In genomic region chr1:223845810-223846667, GRCh38 we compare ENCODE assay signal across 8 cellular contexts. TPM values are rescaled to one million over a fixed set of nuclear protein-coding genes. Genes with fewer than 3 reads are reported as not detected.
DNase-seq lines count a peak whose midpoint lies in the region; ATAC-seq and TF ChIP-seq lines count a peak whose summit lies in the region.

A gene with protein sequence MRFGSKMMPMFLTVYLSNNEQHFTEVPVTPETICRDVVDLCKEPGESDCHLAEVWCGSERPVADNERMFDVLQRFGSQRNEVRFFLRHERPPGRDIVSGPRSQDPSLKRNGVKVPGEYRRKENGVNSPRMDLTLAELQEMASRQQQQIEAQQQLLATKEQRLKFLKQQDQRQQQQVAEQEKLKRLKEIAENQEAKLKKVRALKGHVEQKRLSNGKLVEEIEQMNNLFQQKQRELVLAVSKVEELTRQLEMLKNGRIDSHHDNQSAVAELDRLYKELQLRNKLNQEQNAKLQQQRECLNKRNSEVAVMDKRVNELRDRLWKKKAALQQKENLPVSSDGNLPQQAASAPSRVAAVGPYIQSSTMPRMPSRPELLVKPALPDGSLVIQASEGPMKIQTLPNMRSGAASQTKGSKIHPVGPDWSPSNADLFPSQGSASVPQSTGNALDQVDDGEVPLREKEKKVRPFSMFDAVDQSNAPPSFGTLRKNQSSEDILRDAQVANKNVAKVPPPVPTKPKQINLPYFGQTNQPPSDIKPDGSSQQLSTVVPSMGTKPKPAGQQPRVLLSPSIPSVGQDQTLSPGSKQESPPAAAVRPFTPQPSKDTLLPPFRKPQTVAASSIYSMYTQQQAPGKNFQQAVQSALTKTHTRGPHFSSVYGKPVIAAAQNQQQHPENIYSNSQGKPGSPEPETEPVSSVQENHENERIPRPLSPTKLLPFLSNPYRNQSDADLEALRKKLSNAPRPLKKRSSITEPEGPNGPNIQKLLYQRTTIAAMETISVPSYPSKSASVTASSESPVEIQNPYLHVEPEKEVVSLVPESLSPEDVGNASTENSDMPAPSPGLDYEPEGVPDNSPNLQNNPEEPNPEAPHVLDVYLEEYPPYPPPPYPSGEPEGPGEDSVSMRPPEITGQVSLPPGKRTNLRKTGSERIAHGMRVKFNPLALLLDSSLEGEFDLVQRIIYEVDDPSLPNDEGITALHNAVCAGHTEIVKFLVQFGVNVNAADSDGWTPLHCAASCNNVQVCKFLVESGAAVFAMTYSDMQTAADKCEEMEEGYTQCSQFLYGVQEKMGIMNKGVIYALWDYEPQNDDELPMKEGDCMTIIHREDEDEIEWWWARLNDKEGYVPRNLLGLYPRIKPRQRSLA (minus strand): TSS chr1:223845947. CDS start chr1:223845680, 267 bp downstream.

- H3K4me3 ChIP-seq in right atrium auricular region: peak within 1 kb of the TSS; percentile 84 to 91
- peak within 1 kb of the TSS; percentile 64 to 100 for H3K4me3 ChIP-seq in vagina

- H3K27me3 ChIP-seq in right atrium auricular region: no peaks in the 10 kb centered on the region
- no peaks in the 10 kb centered on the region for H3K27me3 ChIP-seq in vagina

- H3K36me3 ChIP-seq in right atrium auricular region: no peaks in the 10 kb centered on the region
- H3K36me3 ChIP-seq in vagina: no peaks in the 10 kb centered on the region

- TF ChIP-seq POLR2A in vagina (IDR thresholded peaks at IDR 0.05): peak in 1 of 2 donors; percentile 88

- peak within 1 kb of the TSS; percentile 98 for H3K27ac ChIP-seq in angular gyrus (ENCODE audit: low read depth, low read length)
- H3K27ac ChIP-seq in right atrium auricular region: peak within 1 kb of the TSS; percentile 99
- peak within 1 kb of the TSS; percentile 98 for H3K27ac ChIP-seq in vagina

- TF ChIP-seq CTCF in right atrium auricular region (IDR thresholded peaks at IDR 0.05): peak; percentile 47 to 88
- peak; percentile 8 to 75 (median 50) for TF ChIP-seq CTCF in vagina (IDR thresholded peaks at IDR 0.05)

- ATAC-seq in GM18499 (IDR thresholded peaks at IDR 0.05; ENCODE audit: insufficient read depth, unreplicated experiment): peak; percentile 55
- ATAC-seq in HG02870 (IDR thresholded peaks at IDR 0.05; ENCODE audit: unreplicated experiment): peak; percentile 64

- intact Hi-C loops in vagina (cut with DNase I): loop anchor here (2.0 to 5.0 kb wide), 2 partner anchors 33 to 139 kb away; no protein-coding TSS in a partner anchor

- DNase-seq in NCI-H1436 treated with DMSO at 0.1 percent for 48 hours (lab: John Stamatoyannopoulos, UW) (peak; percentile 71), T-helper 2 cell (peak; percentile 73 to 90 (median 85)), right atrium auricular region (ENCODE audit: low spot score) (peak; percentile 85), putamen (ENCODE audit: low spot score) (peak; percentile 91), vagina (ENCODE audit: extremely low spot score in 2 of 2) (no peak)

- H3K9me3 ChIP-seq in right atrium auricular region: no peaks in the 10 kb centered on the region
- H3K9me3 ChIP-seq in vagina: no peaks in the 10 kb centered on the region

- H3K4me1 ChIP-seq in right atrium auricular region (peaks cover 0 to 45% of the 10 kb centered on the region in 2 donors), vagina (peaks cover 40% of the 10 kb centered on the region)

RNA-seq across cellular contexts. Expression of the gene that starts here (rescaled TPM):
- total RNA-seq in right atrium auricular region (10 to 100 TPM; 26.8 to 29.3 TPM), vagina (31.9 TPM)

Comparison
In these comparisons a context has a peak if more than half of its experiments do, and no peak if none do; other contexts are left out.
1. DNase-seq: peak in NCI-H1436 treated with DMSO at 0.1 percent for 48 hours (single experiment), T-helper 2 cell (5 of 5), right atrium auricular region (single experiment) and putamen (single experiment); none in vagina (0 of 2).
2. Peak in every context shown above with its lines, with median percentiles within 50 percentile points of each other: H3K27ac ChIP-seq.